ENCODE assay signal across 19 cellular contexts in genomic region chr11:78510597-78510996, GRCh38.
DNase-seq lines count a peak whose midpoint lies in the region; ATAC-seq and TF ChIP-seq lines count a peak whose summit lies in the region.
"Had no signal": no experiment of that assay in that cellular context is flagged by ENCODE, and none has a peak within 500 bp of the region (broad histone marks: within the 10 kb centered on the region; RNA-seq: fewer than 3 reads in every experiment).

No MANE protein-coding gene starts in this region.

- H3K27me3 Mint-ChIP-seq in stimulated activated naive CD8-positive, alpha-beta T cell treated with anti-CD3 and anti-CD28 coated beads, Interleukin-15, Interleukin-2, amounts not matched to agents 100 ng/mL and 50 ng/mL, for 24 hours: no peaks in the 10 kb centered on the region
- no peaks in the 10 kb centered on the region for H3K27me3 Mint-ChIP-seq in stimulated activated naive CD8-positive, alpha-beta T cell treated with anti-CD3 and anti-CD28 coated beads, Interleukin-15, amount 100 ng/mL, for 72 hours
- H3K27me3 Mint-ChIP-seq in endodermal cell (ENCODE audit: insufficient read depth) (no peaks in the 10 kb centered on the region), mesothelial cell of epicardium (ENCODE audit: low read depth) (no peaks in the 10 kb centered on the region)
- H3K27me3 Mint-ChIP-seq: B cell; CD4-positive, alpha-beta T cell had no signal

- H3K27ac Mint-ChIP-seq in stimulated activated naive CD8-positive, alpha-beta T cell treated with anti-CD3 and anti-CD28 coated beads, Interleukin-15, Interleukin-2, amounts not matched to agents 100 ng/mL and 50 ng/mL, for 24 hours: peak overlapping the region; percentile 45
- H3K27ac Mint-ChIP-seq in stimulated activated naive CD8-positive, alpha-beta T cell treated with anti-CD3 and anti-CD28 coated beads, Interleukin-15, amount 100 ng/mL, for 72 hours: no peak overlapping the region
- H3K27ac Mint-ChIP-seq in endodermal cell (no peak overlapping the region), mesothelial cell of epicardium (no peak overlapping the region)
- H3K27ac Mint-ChIP-seq: B cell; CD4-positive, alpha-beta T cell; CD8-positive, alpha-beta T cell had no signal

- DNase-seq in stimulated activated naive CD8-positive, alpha-beta T cell treated with anti-CD3 and anti-CD28 coated beads, Interleukin-15, amount 100 ng/mL, for 72 hours: no peak
- DNase-seq in endodermal cell (no peak), head of caudate nucleus (no peak), mesothelial cell of epicardium (ENCODE audit: low spot score in 2 of 2, unreplicated experiment in 2 of 2) (no peak)
- DNase-seq: 8988T; AML-193; Caco-2; Calu3; CD4-positive, alpha-beta T cell; CD8-positive, alpha-beta T cell; DND-41; EL; GDM1 had no signal

- no peak for TF ChIP-seq CTCF in endodermal cell (conservative IDR thresholded peaks at IDR 0.05)
- TF ChIP-seq CTCF in mesothelial cell of epicardium (IDR thresholded peaks at IDR 0.05; ENCODE audit: unreplicated experiment): no peak

- H3K9me3 Mint-ChIP-seq in stimulated activated naive CD8-positive, alpha-beta T cell treated with anti-CD3 and anti-CD28 coated beads, Interleukin-15, Interleukin-2, amounts not matched to agents 100 ng/mL and 50 ng/mL, for 24 hours: peaks cover 12% of the 10 kb centered on the region
- peaks cover 12 to 14% of the 10 kb centered on the region in 2 donors for H3K9me3 Mint-ChIP-seq in stimulated activated naive CD8-positive, alpha-beta T cell treated with anti-CD3 and anti-CD28 coated beads, Interleukin-15, amount 100 ng/mL, for 72 hours
- H3K9me3 Mint-ChIP-seq in endodermal cell: peaks cover 27% of the 10 kb centered on the region
- H3K9me3 Mint-ChIP-seq in mesothelial cell of epicardium: peaks cover 24% of the 10 kb centered on the region

- no peaks in the 10 kb centered on the region for H3K27me3 ChIP-seq in endodermal cell (ENCODE audit: control insufficient read depth, insufficient read depth, low read length, poor library complexity, severe bottlenecking)
- H3K27me3 ChIP-seq: BLaER1 treated with 17β-estradiol and CSF1 and Interleukin-3, amounts not matched to agents 10 nM and 100 nM had no signal

- no peak overlapping the region for H3K9ac ChIP-seq in endodermal cell (ENCODE audit: extremely low read depth, low read length, poor library complexity, severe bottlenecking)
- H3K9ac ChIP-seq: BLaER1 treated with 17β-estradiol and CSF1 and Interleukin-3, amounts not matched to agents 10 nM and 100 nM had no signal

- H3K4me1 Mint-ChIP-seq in stimulated activated naive CD8-positive, alpha-beta T cell treated with anti-CD3 and anti-CD28 coated beads, Interleukin-15, Interleukin-2, amounts not matched to agents 100 ng/mL and 50 ng/mL, for 24 hours (ENCODE audit: low read depth): no peaks in the 10 kb centered on the region
- peaks cover 14% of the 10 kb centered on the region for H3K4me1 Mint-ChIP-seq in stimulated activated naive CD8-positive, alpha-beta T cell treated with anti-CD3 and anti-CD28 coated beads, Interleukin-15, amount 100 ng/mL, for 72 hours
- H3K4me1 Mint-ChIP-seq in endodermal cell: peaks cover 12% of the 10 kb centered on the region
- H3K4me1 Mint-ChIP-seq in mesothelial cell of epicardium: peaks cover 4% of the 10 kb centered on the region
- H3K4me1 Mint-ChIP-seq: B cell had no signal

- peaks cover 48% of the 10 kb centered on the region for H3K36me3 Mint-ChIP-seq in stimulated activated naive CD8-positive, alpha-beta T cell treated with anti-CD3 and anti-CD28 coated beads, Interleukin-15, Interleukin-2, amounts not matched to agents 100 ng/mL and 50 ng/mL, for 24 hours (ENCODE audit: low read depth)
- H3K36me3 Mint-ChIP-seq in endodermal cell (ENCODE audit: low read depth) (peaks cover 55% of the 10 kb centered on the region), mesothelial cell of epicardium (peaks cover 43% of the 10 kb centered on the region)

- H3K4me3 Mint-ChIP-seq in stimulated activated naive CD8-positive, alpha-beta T cell treated with anti-CD3 and anti-CD28 coated beads, Interleukin-15, Interleukin-2, amounts not matched to agents 100 ng/mL and 50 ng/mL, for 24 hours: no peak overlapping the region
- no peak overlapping the region for H3K4me3 Mint-ChIP-seq in stimulated activated naive CD8-positive, alpha-beta T cell treated with anti-CD3 and anti-CD28 coated beads, Interleukin-15, amount 100 ng/mL, for 72 hours
- no peak overlapping the region for H3K4me3 Mint-ChIP-seq in endodermal cell
- no peak overlapping the region for H3K4me3 Mint-ChIP-seq in mesothelial cell of epicardium
- H3K4me3 Mint-ChIP-seq: B cell; CD4-positive, alpha-beta T cell; CD8-positive, alpha-beta T cell had no signal

- no peak for ATAC-seq in stimulated activated naive CD8-positive, alpha-beta T cell treated with anti-CD3 and anti-CD28 coated beads, Interleukin-15, amount 100 ng/mL, for 72 hours
- ATAC-seq: A549; CD8-positive, alpha-beta T cell; GM12878 had no signal

- intact Hi-C loops in head of caudate nucleus (cut with DNase I): no loop called here

- peaks cover 29% of the 10 kb centered on the region for H3K9me3 ChIP-seq in endodermal cell (ENCODE audit: control insufficient read depth, low read length)

- peaks cover 5% of the 10 kb centered on the region for H3K4me1 ChIP-seq in endodermal cell (ENCODE audit: control insufficient read depth, insufficient read depth, low read length)
- H3K4me1 ChIP-seq: A549; BLaER1 treated with 17β-estradiol and CSF1 and Interleukin-3, amounts not matched to agents 10 nM and 100 nM; Caco-2 had no signal

- H3K27ac ChIP-seq in endodermal cell (ENCODE audit: low read depth, low read length): no peak overlapping the region
- H3K27ac ChIP-seq: A549; BLaER1 treated with 17β-estradiol and CSF1 and Interleukin-3, amounts not matched to agents 10 nM and 100 nM; C4-2B had no signal

- WGBS in endodermal cell (ENCODE audit: insufficient coverage in 1 of 2, insufficient read length in 1 of 2), 2 experiments: 92 to 93% methylated on average over 3 of the region's 4 CpGs

- H3K4me3 ChIP-seq in endodermal cell (ENCODE audit: low read length): peak overlapping the region; percentile 27
- H3K4me3 ChIP-seq: A549; BLaER1 treated with 17β-estradiol and CSF1 and Interleukin-3, amounts not matched to agents 10 nM and 100 nM; GM12878 had no signal

- H3K36me3 ChIP-seq in endodermal cell (ENCODE audit: control insufficient read depth, insufficient read depth, low read length): peaks cover 46% of the 10 kb centered on the region
